2 cellular contexts compared by ENCODE assay signal in genomic region chr2:71235930-71236587, GRCh38.
TF ChIP-seq lines count a peak whose summit lies in the region.

No MANE protein-coding gene starts in this region.

TF ChIP-seq in GM23338, 12 proteins besides CTCF, POLR2A, EP300 and RAD21:
- TF ChIP-seq CREB1 (CRISPR knock-in tag; IDR thresholded peaks at IDR 0.05; ENCODE audit: low read depth) = peak; percentile 31; the same call in 1 of the 2 replicates
- TF ChIP-seq, protein P1, sequence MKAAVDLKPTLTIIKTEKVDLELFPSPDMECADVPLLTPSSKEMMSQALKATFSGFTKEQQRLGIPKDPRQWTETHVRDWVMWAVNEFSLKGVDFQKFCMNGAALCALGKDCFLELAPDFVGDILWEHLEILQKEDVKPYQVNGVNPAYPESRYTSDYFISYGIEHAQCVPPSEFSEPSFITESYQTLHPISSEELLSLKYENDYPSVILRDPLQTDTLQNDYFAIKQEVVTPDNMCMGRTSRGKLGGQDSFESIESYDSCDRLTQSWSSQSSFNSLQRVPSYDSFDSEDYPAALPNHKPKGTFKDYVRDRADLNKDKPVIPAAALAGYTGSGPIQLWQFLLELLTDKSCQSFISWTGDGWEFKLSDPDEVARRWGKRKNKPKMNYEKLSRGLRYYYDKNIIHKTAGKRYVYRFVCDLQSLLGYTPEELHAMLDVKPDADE (IDR thresholded peaks at IDR 0.05) = no peak

TF ChIP-seq in H1, 55 proteins besides CTCF, POLR2A, EP300 and RAD21:
- TF ChIP-seq ASH2L (IDR thresholded peaks at IDR 0.05; ENCODE audit: low read length) = peak; percentile 32
- TF ChIP-seq CEBPB (IDR thresholded peaks at IDR 0.05; ENCODE audit: low read depth, low read length) = peak; percentile 51; the same call in 1 of the 2 replicates
- TF ChIP-seq TEAD4 (IDR thresholded peaks at IDR 0.05; ENCODE audit: low read depth, low read length) = 0 out of 2 replicates have a peak, but pooled peaks have one; percentile 22
- no peak for TF ChIP-seq HDAC2 (IDR thresholded peaks at IDR 0.05; ENCODE audit: borderline replicate concordance in 1 of 2, low read depth in 2 of 2, low read length in 2 of 2)
